ENCODE assay signal across 1 cellular context in genomic region chr7:74289018-74289659, GRCh38.
TF ChIP-seq lines count a peak whose summit lies in the region.

Gene CLIP2, plus strand, starts transcription at chr7:74289407. Its CDS starts 28,140 bp downstream, at chr7:74317547.

TF ChIP-seq in K562, 482 proteins besides CTCF, POLR2A, EP300 and RAD21 (continued from another document and continues in another):
- TF ChIP-seq ZNF717 (CRISPR knock-in tag; IDR thresholded peaks at IDR 0.05) (no peak), NR2F6 (CRISPR knock-in tag; IDR thresholded peaks at IDR 0.05) (no peak), CREB3L1 (IDR thresholded peaks at IDR 0.05; ENCODE audit: borderline replicate concordance, low read depth) (peak; percentile 58; the same call in 1 of the 2 replicates), ZFP36 (IDR thresholded peaks at IDR 0.05; ENCODE audit: low read depth, low read length, partially characterized antibody) (peak; percentile 3), YY1 (IDR thresholded peaks at IDR 0.05; ENCODE audit: borderline replicate concordance in 1 of 3, control insufficient read depth in 1 of 3, extremely low read depth in 1 of 3, insufficient read depth in 3 of 3, insufficient read length in 1 of 3, insufficient replicate concordance in 2 of 3, low read depth in 1 of 3, low read length in 2 of 3) (peak in 2 of 3 experiments; percentile 23 to 35), KDM5B (IDR thresholded peaks at IDR 0.05; ENCODE audit: insufficient replicate concordance, low read depth, low read length) (peak; percentile 65), ESRRB (CRISPR knock-in tag; IDR thresholded peaks at IDR 0.05; ENCODE audit: borderline replicate concordance) (no peak), TEAD1 (CRISPR knock-in tag; IDR thresholded peaks at IDR 0.05) (peak in 1 of 2 experiments; percentile 78; a peak in 2 of 4 replicates), RERE (CRISPR knock-in tag; IDR thresholded peaks at IDR 0.05; ENCODE audit: borderline replicate concordance) (no peak), XRCC5 (IDR thresholded peaks at IDR 0.05; ENCODE audit: low read depth, low read length) (0 out of 2 replicates have a peak, but pooled peaks have one; percentile 2), COPS2 (conservative IDR thresholded peaks at IDR 0.05) (no peak), RFX7 (CRISPR knock-in tag; IDR thresholded peaks at IDR 0.05) (no peak), PHF8 (IDR thresholded peaks at IDR 0.05; ENCODE audit: borderline replicate concordance, low read length) (peak; percentile 62; the same call in 1 of the 2 replicates), SIN3B (IDR thresholded peaks at IDR 0.05; ENCODE audit: low read depth) (0 out of 2 replicates have a peak, but pooled peaks have one; percentile 33), ELF4 (CRISPR knock-in tag; IDR thresholded peaks at IDR 0.05) (0 out of 2 replicates have a peak, but pooled peaks have one; percentile 47), ZBTB2 (IDR thresholded peaks at IDR 0.05) (no peak), ZNF23 (CRISPR knock-in tag; IDR thresholded peaks at IDR 0.05) (peak; percentile 62; the same call in 1 of the 2 replicates), THAP7 (CRISPR knock-in tag; IDR thresholded peaks at IDR 0.05) (no peak), SMAD3 (CRISPR knock-in tag; conservative IDR thresholded peaks at IDR 0.05) (peak; percentile 39; the same call in 1 of the 2 replicates), ERF (CRISPR knock-in tag; IDR thresholded peaks at IDR 0.05) (peak; percentile 60; the same call in 1 of the 2 replicates), TOE1 (IDR thresholded peaks at IDR 0.05; ENCODE audit: borderline replicate concordance) (peak; percentile 71; the same call in 1 of the 2 replicates), TOE1 (CRISPR knock-in tag; IDR thresholded peaks at IDR 0.05; ENCODE audit: borderline replicate concordance, low read depth) (no peak), GATA2 (CRISPR knock-in tag; IDR thresholded peaks at IDR 0.05) (no peak), SP1 (CRISPR knock-in tag; IDR thresholded peaks at IDR 0.05) (peak; percentile 72; the same call in 1 of the 2 replicates), KLF1 (tag; IDR thresholded peaks at IDR 0.05) (no peak), E2F8 (IDR thresholded peaks at IDR 0.05; ENCODE audit: low read depth, partially characterized antibody) (no peak), ZBTB11 (CRISPR knock-in tag; IDR thresholded peaks at IDR 0.05) (peak in 1 of 3 experiments; percentile 50; a peak in 2 of 6 replicates), ATF2 (CRISPR knock-in tag; IDR thresholded peaks at IDR 0.05) (no peak), ZNF239 (CRISPR knock-in tag; IDR thresholded peaks at IDR 0.05) (no peak), CHD2 (IDR thresholded peaks at IDR 0.05; ENCODE audit: low read depth, low read length) (no peak), L3MBTL2 (IDR thresholded peaks at IDR 0.05) (peak; percentile 96), TEAD4 (IDR thresholded peaks at IDR 0.05; ENCODE audit: low read length) (0 out of 2 replicates have a peak, but pooled peaks have one; percentile 8), TEAD4 (CRISPR knock-in tag; IDR thresholded peaks at IDR 0.05; ENCODE audit: borderline replicate concordance) (no peak), ZNF311 (CRISPR knock-in tag; IDR thresholded peaks at IDR 0.05) (no peak), MLX (CRISPR knock-in tag; conservative IDR thresholded peaks at IDR 0.05) (0 out of 4 replicates have a peak, but pooled peaks of 1 of the 2 experiments have one; percentile 21), ZFP1 (CRISPR knock-in tag; IDR thresholded peaks at IDR 0.05) (no peak), BRCA1 (IDR thresholded peaks at IDR 0.05) (no peak), BRCA1 (CRISPR knock-in tag; IDR thresholded peaks at IDR 0.05) (no peak), U2AF2 (optimal IDR thresholded peaks at IDR 0.05; ENCODE audit: low read depth, low read length) (no peak), ZNF740 (CRISPR knock-in tag; IDR thresholded peaks at IDR 0.05) (peak; percentile 80), ZNF740 (tag; IDR thresholded peaks at IDR 0.05) (no peak), NRF1 (conservative IDR thresholded peaks at IDR 0.05 in 1 of 2, IDR thresholded peaks at IDR 0.05 in 1 of 2) (peak in 1 of 2 experiments; percentile 48; a peak in 2 of 4 replicates), MTA3 (IDR thresholded peaks at IDR 0.05; ENCODE audit: borderline replicate concordance) (no peak), ZNF79 (CRISPR knock-in tag; IDR thresholded peaks at IDR 0.05; ENCODE audit: low read depth) (no peak), RCOR1 (IDR thresholded peaks at IDR 0.05; ENCODE audit: borderline replicate concordance in 1 of 2, low read depth in 2 of 2, low read length in 2 of 2) (peak in 1 of 2 experiments; percentile 32; a peak in 1 of 4 replicates), TCF7 (IDR thresholded peaks at IDR 0.05; ENCODE audit: borderline replicate concordance) (no peak), CBX3 (IDR thresholded peaks at IDR 0.05; ENCODE audit: borderline replicate concordance in 1 of 2, low read length in 2 of 2) (no peak)
